1 cellular context compared by ENCODE assay signal in genomic region chr1:247113733-247114271, GRCh38.
TF ChIP-seq lines count a peak whose summit lies in the region.

No MANE protein-coding gene starts in this region.

TF ChIP-seq in H1, 55 proteins besides CTCF, POLR2A, EP300 and RAD21:
- TF ChIP-seq RBBP5 (IDR thresholded peaks at IDR 0.05; ENCODE audit: borderline replicate concordance, low read depth, low read length) (no peak), YY1 (IDR thresholded peaks at IDR 0.05; ENCODE audit: low read depth, low read length) (no peak), KDM1A (IDR thresholded peaks at IDR 0.05; ENCODE audit: borderline replicate concordance, low read length) (no peak), RFX5 (IDR thresholded peaks at IDR 0.05; ENCODE audit: borderline replicate concordance, low read depth, low read length) (no peak), RXRA (IDR thresholded peaks at IDR 0.05; ENCODE audit: insufficient read depth, low read depth, low read length) (no peak), CHD1 (IDR thresholded peaks at IDR 0.05; ENCODE audit: low read depth, low read length) (no peak), SUZ12 (IDR thresholded peaks at IDR 0.05; ENCODE audit: low read length) (no peak), SIN3A (conservative IDR thresholded peaks at IDR 0.05 in 1 of 2, IDR thresholded peaks at IDR 0.05 in 1 of 2; ENCODE audit: low read depth in 1 of 2, low read length in 2 of 2) (no peak)
